ENCODE assay signal across 1 cellular context in genomic region chr9:8750639-8751041, GRCh38.
TF ChIP-seq lines count a peak whose summit lies in the region.

No MANE protein-coding gene starts in this region.

TF ChIP-seq in GM23338, 12 proteins besides CTCF, POLR2A, EP300 and RAD21 (continued from another document):
- no peak for TF ChIP-seq ZNF462 (CRISPR knock-in tag; IDR thresholded peaks at IDR 0.05)
- TF ChIP-seq ZNF331 (CRISPR knock-in tag; IDR thresholded peaks at IDR 0.05; ENCODE audit: low read depth), result no peak
